In genomic region chr1:33617451-33617850, GRCh38 we compare ENCODE assay signal across 7 cellular contexts.
"Had no signal": no experiment of that assay in that cellular context is flagged by ENCODE, and none has a peak within 500 bp of the region (broad histone marks: within the 10 kb centered on the region; RNA-seq: fewer than 3 reads in every experiment).

No MANE protein-coding gene starts in this region.

- H3K9ac ChIP-seq: GM23248 had no signal

- H3K4me3 ChIP-seq: GM23248, HAP-1 had no signal

- H3K36me3 ChIP-seq: HAP-1 had no signal

- ATAC-seq: HCT116 had no signal

- H3K9me3 Mint-ChIP-seq: HFFc6 had no signal

- H3K4me1 ChIP-seq: HAP-1 had no signal

- DNase-seq: GM23248, GOT3, H7, HFFc6, IMR-90 had no signal

- H3K27ac Mint-ChIP-seq: HFFc6 had no signal

- H3K27ac ChIP-seq: GM23248 had no signal

- H3K9me3 ChIP-seq: HAP-1 had no signal

- H3K4me3 Mint-ChIP-seq: HFFc6 had no signal
